8 cellular contexts compared by ENCODE assay signal in the genomic region with DNA sequence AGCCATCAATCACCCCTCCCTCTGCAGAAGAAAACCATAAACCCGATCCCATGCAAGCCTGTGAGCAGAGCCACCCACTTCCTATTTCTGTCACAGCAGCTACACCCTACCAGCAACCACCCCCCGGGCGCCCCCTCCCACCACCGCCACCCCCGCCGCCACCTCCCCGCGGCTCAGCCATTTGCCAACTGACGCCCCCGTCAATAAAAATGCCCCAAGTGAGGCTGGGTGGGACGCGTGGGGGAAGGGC. TPM values are rescaled to one million over a fixed set of nuclear protein-coding genes. Genes with fewer than 3 reads are reported as not detected.
A peak's percentile ranks its signal among the peaks of the same experiment; 100 is the strongest.
DNase-seq lines count a peak whose midpoint lies in the region; ATAC-seq and TF ChIP-seq lines count a peak whose summit lies in the region.

No MANE protein-coding gene starts in this region.

- DNase-seq in stimulated activated CD4-positive, alpha-beta T cell treated with anti-CD3 and anti-CD28 coated beads, Interleukin-4, amount 100 ng/mL, for 1 hour = peak; percentile 30
- no peak for DNase-seq in stimulated activated CD4-positive, alpha-beta T cell treated with anti-CD3 and anti-CD28 coated beads, Interleukin-4, amount 100 ng/mL, for 24 hours
- DNase-seq in T-helper 2 cell treated with Interferon-gamma antibody and Interleukin-4, amounts not matched to agents 5 μg/mL and 100 μg/mL, for 36 hours (ENCODE audit: low spot score) = peak; percentile 11
- DNase-seq in colonic mucosa = peak; percentile 62
- no peak for DNase-seq in middle frontal gyrus (ENCODE audit: extremely low spot score, low spot score)

- H3K9me3 ChIP-seq in colonic mucosa (no peaks in the 10 kb centered on the region), mucosa of stomach (ENCODE audit: control insufficient read depth, low read length) (no peaks in the 10 kb centered on the region)

- H3K36me3 ChIP-seq in colonic mucosa (no peaks in the 10 kb centered on the region), mucosa of stomach (ENCODE audit: control insufficient read depth, insufficient read depth, low read length) (no peaks in the 10 kb centered on the region)

- H3K9ac ChIP-seq in colonic mucosa (ENCODE audit: low read depth in 2 of 2, low read length in 2 of 2) = peak overlapping the region in 1 of 2 donors; percentile 69
- peak overlapping the region; percentile 73 for H3K9ac ChIP-seq in mucosa of stomach (ENCODE audit: low read length)

- H3K4me1 ChIP-seq in colonic mucosa (peaks cover 4% of the 10 kb centered on the region), mucosa of stomach (ENCODE audit: control insufficient read depth, insufficient read depth, low read length) (peaks cover 31% of the 10 kb centered on the region)

- H3K4me3 ChIP-seq in colonic mucosa (peak overlapping the region; percentile 83), mucosa of stomach (ENCODE audit: low read length) (peak overlapping the region; percentile 98)

- H3K4me1 Mint-ChIP-seq in T-helper 2 cell treated with Interferon-gamma antibody and Interleukin-4, amounts not matched to agents 5 μg/mL and 100 μg/mL, for 36 hours (ENCODE audit: low read depth) = peaks cover 31% of the 10 kb centered on the region

- H3K27me3 ChIP-seq in colonic mucosa (no peaks in the 10 kb centered on the region), mucosa of stomach (ENCODE audit: control insufficient read depth, insufficient read depth, low read length) (no peaks in the 10 kb centered on the region)

- intact Hi-C loops in colonic mucosa (cut with DNase I) = loop anchor here (10.0 kb wide), 1 partner anchor 161 kb away; no protein-coding TSS in a partner anchor

- H3K27ac Mint-ChIP-seq in T-helper 2 cell treated with Interferon-gamma antibody and Interleukin-4, amounts not matched to agents 5 μg/mL and 100 μg/mL, for 36 hours = peak overlapping the region; percentile 67

- peaks cover 8% of the 10 kb centered on the region for H3K36me3 Mint-ChIP-seq in T-helper 2 cell treated with Interferon-gamma antibody and Interleukin-4, amounts not matched to agents 5 μg/mL and 100 μg/mL, for 36 hours (ENCODE audit: low read depth)

- H3K4me3 Mint-ChIP-seq in T-helper 2 cell treated with Interferon-gamma antibody and Interleukin-4, amounts not matched to agents 5 μg/mL and 100 μg/mL, for 36 hours = peak overlapping the region; percentile 95

- peak overlapping the region; percentile 97 for H3K27ac ChIP-seq in colonic mucosa

- ATAC-seq in GM18868 (IDR thresholded peaks at IDR 0.05; ENCODE audit: unreplicated experiment) (no peak), HG03457 (IDR thresholded peaks at IDR 0.05; ENCODE audit: unreplicated experiment) (no peak)

- no peak for TF ChIP-seq CTCF in colonic mucosa (IDR thresholded peaks at IDR 0.05)

- H3K27me3 Mint-ChIP-seq in T-helper 2 cell treated with Interferon-gamma antibody and Interleukin-4, amounts not matched to agents 5 μg/mL and 100 μg/mL, for 36 hours (ENCODE audit: low read depth) = peaks cover 47% of the 10 kb centered on the region

- H3K9me3 Mint-ChIP-seq in T-helper 2 cell treated with Interferon-gamma antibody and Interleukin-4, amounts not matched to agents 5 μg/mL and 100 μg/mL, for 36 hours = no peaks in the 10 kb centered on the region

RNA-seq across cellular contexts. Expression of a gene that starts 1.1 kb away (rescaled TPM):
- total RNA-seq in colonic mucosa = 10 to 100 TPM; 34.5 to 43.9 TPM

Comparison
In these comparisons a context has a peak if more than half of its experiments do, and no peak if none do; other contexts are left out.
1. DNase-seq: peak in stimulated activated CD4-positive, alpha-beta T cell treated with anti-CD3 and anti-CD28 coated beads, Interleukin-4, amount 100 ng/mL, for 1 hour (single experiment), T-helper 2 cell treated with Interferon-gamma antibody and Interleukin-4, amounts not matched to agents 5 μg/mL and 100 μg/mL, for 36 hours (single experiment) and colonic mucosa (single experiment); none in stimulated activated CD4-positive, alpha-beta T cell treated with anti-CD3 and anti-CD28 coated beads, Interleukin-4, amount 100 ng/mL, for 24 hours (single experiment) and middle frontal gyrus (single experiment).